1 cellular context compared by ENCODE assay signal in the genomic region with DNA sequence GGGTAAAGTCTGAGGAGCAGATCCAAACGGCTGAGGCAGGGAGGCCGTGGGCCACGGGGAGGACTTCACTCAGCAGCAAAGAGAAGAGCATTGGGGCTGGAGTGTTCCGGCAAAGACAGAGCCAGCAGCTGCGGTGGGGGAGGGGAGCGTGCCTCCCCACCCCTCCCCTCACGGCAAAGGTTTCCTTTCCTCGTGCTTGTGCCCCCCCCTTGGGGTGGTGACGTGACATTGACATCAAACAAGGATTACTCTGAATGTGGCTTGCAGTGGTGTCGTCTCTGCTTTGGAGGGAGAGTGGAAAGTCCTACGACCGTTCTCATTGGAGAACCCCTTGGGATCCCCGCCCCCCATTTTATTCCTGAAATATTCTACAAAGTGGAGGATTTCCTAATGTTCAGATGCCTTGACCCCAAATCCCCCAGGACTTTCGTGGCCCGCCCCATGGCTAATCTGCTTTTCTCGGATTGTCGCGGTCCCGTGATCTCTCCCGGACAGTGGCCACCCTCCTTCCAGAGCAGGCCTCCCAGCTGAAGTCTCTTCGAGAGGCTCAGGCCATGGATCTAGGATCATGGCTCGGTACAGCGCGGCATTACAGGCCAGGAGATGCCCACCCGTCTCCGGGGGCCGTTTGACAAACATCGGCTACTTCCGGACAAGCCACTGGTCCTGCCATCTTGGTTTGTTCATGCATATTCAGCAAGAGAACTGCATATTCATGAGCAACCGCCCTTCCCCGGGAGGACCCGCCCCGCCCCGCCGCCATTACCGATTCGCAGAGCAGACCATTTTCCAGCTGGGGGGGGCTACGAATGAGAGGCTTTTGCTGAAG.
A peak's percentile ranks its signal among the peaks of the same experiment; 100 is the strongest.
TF ChIP-seq lines count a peak whose summit lies in the region.

No MANE protein-coding gene starts in this region.

TF ChIP-seq in K562, 482 proteins besides CTCF, POLR2A, EP300 and RAD21 (continued from another document and continues in another):
- TF ChIP-seq POLR2AphosphoS2 (IDR thresholded peaks at IDR 0.05; ENCODE audit: low read length) (no peak), SRSF3 (IDR thresholded peaks at IDR 0.05; ENCODE audit: insufficient read depth, low read length) (no peak), SMARCA5 (IDR thresholded peaks at IDR 0.05) (no peak), HDAC8 (tag; IDR thresholded peaks at IDR 0.05) (no peak), ZNF431 (CRISPR knock-in tag; IDR thresholded peaks at IDR 0.05) (no peak), TGIF2 (CRISPR knock-in tag; IDR thresholded peaks at IDR 0.05) (no peak), SOX6 (IDR thresholded peaks at IDR 0.05) (peak; percentile 49; the same call in 1 of the 2 replicates), MYC (IDR thresholded peaks at IDR 0.05; ENCODE audit: low read depth, low read length) (peak; percentile 87), MYC (CRISPR knock-in tag; IDR thresholded peaks at IDR 0.05; ENCODE audit: borderline replicate concordance, low read depth) (no peak), ZNF140 (CRISPR knock-in tag; IDR thresholded peaks at IDR 0.05) (no peak), CREB1 (IDR thresholded peaks at IDR 0.05) (peak; percentile 87), CREB1 (CRISPR knock-in tag; IDR thresholded peaks at IDR 0.05) (peak; percentile 89), HDAC2 (IDR thresholded peaks at IDR 0.05) (no peak), RNF2 (IDR thresholded peaks at IDR 0.05) (peak; percentile 71; the same call in 1 of the 2 replicates), ZNF583 (CRISPR knock-in tag; IDR thresholded peaks at IDR 0.05) (no peak), CREBBP (IDR thresholded peaks at IDR 0.05; ENCODE audit: low read depth, low read length) (peak; percentile 49), DACH1 (IDR thresholded peaks at IDR 0.05; ENCODE audit: partially characterized antibody) (peak; percentile 32), FOXP1 (CRISPR knock-in tag; IDR thresholded peaks at IDR 0.05) (no peak), PHF8 (IDR thresholded peaks at IDR 0.05; ENCODE audit: borderline replicate concordance, low read length) (peak; percentile 59; the same call in 1 of the 2 replicates), ZNF23 (CRISPR knock-in tag; IDR thresholded peaks at IDR 0.05) (no peak), MTA2 (IDR thresholded peaks at IDR 0.05; ENCODE audit: low read depth) (no peak), PPARD (CRISPR knock-in tag; IDR thresholded peaks at IDR 0.05) (no peak), BCL6 (CRISPR knock-in tag; IDR thresholded peaks at IDR 0.05) (no peak), NCOA1 (IDR thresholded peaks at IDR 0.05; ENCODE audit: low read depth) (peak; percentile 73; the same call in 1 of the 2 replicates), MTA1 (IDR thresholded peaks at IDR 0.05; ENCODE audit: borderline replicate concordance) (0 out of 2 replicates have a peak, but pooled peaks have one; percentile 43), KHSRP (IDR thresholded peaks at IDR 0.05) (0 out of 2 replicates have a peak, but pooled peaks have one; percentile 58), PURB (CRISPR knock-in tag; IDR thresholded peaks at IDR 0.05; ENCODE audit: low read depth) (no peak), NR2C2 (CRISPR knock-in tag; IDR thresholded peaks at IDR 0.05) (no peak), NR2C2 (tag; IDR thresholded peaks at IDR 0.05) (no peak), ATF7 (IDR thresholded peaks at IDR 0.05) (peak; percentile 34), TEAD1 (CRISPR knock-in tag; IDR thresholded peaks at IDR 0.05) (peak in 1 of 2 experiments; percentile 26; a peak in 1 of 4 replicates), SP1 (CRISPR knock-in tag; IDR thresholded peaks at IDR 0.05) (no peak), RBM17 (IDR thresholded peaks at IDR 0.05; ENCODE audit: borderline replicate concordance, low read depth, low read length) (no peak), ZNF12 (CRISPR knock-in tag; IDR thresholded peaks at IDR 0.05) (0 out of 2 replicates have a peak, but pooled peaks have one; percentile 14), PTTG1 (tag; IDR thresholded peaks at IDR 0.05; ENCODE audit: low read depth) (no peak)
- TF ChIP-seq, protein P1, sequence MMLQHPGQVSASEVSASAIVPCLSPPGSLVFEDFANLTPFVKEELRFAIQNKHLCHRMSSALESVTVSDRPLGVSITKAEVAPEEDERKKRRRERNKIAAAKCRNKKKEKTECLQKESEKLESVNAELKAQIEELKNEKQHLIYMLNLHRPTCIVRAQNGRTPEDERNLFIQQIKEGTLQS (IDR thresholded peaks at IDR 0.05): peak; percentile 11; the same call in 1 of the 2 replicates
- TF ChIP-seq, protein P1 (CRISPR knock-in tag; conservative IDR thresholded peaks at IDR 0.05): no peak
- TF ChIP-seq, protein P2, sequence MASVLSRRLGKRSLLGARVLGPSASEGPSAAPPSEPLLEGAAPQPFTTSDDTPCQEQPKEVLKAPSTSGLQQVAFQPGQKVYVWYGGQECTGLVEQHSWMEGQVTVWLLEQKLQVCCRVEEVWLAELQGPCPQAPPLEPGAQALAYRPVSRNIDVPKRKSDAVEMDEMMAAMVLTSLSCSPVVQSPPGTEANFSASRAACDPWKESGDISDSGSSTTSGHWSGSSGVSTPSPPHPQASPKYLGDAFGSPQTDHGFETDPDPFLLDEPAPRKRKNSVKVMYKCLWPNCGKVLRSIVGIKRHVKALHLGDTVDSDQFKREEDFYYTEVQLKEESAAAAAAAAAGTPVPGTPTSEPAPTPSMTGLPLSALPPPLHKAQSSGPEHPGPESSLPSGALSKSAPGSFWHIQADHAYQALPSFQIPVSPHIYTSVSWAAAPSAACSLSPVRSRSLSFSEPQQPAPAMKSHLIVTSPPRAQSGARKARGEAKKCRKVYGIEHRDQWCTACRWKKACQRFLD (CRISPR knock-in tag; IDR thresholded peaks at IDR 0.05): 0 out of 2 replicates have a peak, but pooled peaks have one; percentile 55
- TF ChIP-seq, protein P3, sequence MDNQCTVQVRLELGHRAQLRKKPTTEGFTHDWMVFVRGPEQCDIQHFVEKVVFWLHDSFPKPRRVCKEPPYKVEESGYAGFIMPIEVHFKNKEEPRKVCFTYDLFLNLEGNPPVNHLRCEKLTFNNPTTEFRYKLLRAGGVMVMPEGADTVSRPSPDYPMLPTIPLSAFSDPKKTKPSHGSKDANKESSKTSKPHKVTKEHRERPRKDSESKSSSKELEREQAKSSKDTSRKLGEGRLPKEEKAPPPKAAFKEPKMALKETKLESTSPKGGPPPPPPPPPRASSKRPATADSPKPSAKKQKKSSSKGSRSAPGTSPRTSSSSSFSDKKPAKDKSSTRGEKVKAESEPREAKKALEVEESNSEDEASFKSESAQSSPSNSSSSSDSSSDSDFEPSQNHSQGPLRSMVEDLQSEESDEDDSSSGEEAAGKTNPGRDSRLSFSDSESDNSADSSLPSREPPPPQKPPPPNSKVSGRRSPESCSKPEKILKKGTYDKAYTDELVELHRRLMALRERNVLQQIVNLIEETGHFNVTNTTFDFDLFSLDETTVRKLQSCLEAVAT (IDR thresholded peaks at IDR 0.05): peak; percentile 30 to 46; a peak in 2 of 4 replicates
- TF ChIP-seq, protein P4, sequence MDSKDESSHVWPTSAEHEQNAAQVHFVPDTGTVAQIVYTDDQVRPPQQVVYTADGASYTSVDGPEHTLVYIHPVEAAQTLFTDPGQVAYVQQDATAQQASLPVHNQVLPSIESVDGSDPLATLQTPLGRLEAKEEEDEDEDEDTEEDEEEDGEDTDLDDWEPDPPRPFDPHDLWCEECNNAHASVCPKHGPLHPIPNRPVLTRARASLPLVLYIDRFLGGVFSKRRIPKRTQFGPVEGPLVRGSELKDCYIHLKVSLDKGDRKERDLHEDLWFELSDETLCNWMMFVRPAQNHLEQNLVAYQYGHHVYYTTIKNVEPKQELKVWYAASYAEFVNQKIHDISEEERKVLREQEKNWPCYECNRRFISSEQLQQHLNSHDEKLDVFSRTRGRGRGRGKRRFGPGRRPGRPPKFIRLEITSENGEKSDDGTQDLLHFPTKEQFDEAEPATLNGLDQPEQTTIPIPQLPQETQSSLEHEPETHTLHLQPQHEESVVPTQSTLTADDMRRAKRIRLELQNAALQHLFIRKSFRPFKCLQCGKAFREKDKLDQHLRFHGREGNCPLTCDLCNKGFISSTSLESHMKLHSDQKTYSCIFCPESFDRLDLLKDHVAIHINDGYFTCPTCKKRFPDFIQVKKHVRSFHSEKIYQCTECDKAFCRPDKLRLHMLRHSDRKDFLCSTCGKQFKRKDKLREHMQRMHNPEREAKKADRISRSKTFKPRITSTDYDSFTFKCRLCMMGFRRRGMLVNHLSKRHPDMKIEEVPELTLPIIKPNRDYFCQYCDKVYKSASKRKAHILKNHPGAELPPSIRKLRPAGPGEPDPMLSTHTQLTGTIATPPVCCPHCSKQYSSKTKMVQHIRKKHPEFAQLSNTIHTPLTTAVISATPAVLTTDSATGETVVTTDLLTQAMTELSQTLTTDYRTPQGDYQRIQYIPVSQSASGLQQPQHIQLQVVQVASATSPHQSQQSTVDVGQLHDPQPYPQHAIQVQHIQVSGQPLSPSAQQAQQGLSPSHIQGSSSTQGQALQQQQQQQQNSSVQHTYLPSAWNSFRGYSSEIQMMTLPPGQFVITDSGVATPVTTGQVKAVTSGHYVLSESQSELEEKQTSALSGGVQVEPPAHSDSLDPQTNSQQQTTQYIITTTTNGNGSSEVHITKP (IDR thresholded peaks at IDR 0.05; ENCODE audit: partially characterized antibody): peak; percentile 77
- TF ChIP-seq, protein P5, sequence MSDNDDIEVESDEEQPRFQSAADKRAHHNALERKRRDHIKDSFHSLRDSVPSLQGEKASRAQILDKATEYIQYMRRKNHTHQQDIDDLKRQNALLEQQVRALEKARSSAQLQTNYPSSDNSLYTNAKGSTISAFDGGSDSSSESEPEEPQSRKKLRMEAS (CRISPR knock-in tag; IDR thresholded peaks at IDR 0.05): peak; percentile 71
- TF ChIP-seq, protein P6, sequence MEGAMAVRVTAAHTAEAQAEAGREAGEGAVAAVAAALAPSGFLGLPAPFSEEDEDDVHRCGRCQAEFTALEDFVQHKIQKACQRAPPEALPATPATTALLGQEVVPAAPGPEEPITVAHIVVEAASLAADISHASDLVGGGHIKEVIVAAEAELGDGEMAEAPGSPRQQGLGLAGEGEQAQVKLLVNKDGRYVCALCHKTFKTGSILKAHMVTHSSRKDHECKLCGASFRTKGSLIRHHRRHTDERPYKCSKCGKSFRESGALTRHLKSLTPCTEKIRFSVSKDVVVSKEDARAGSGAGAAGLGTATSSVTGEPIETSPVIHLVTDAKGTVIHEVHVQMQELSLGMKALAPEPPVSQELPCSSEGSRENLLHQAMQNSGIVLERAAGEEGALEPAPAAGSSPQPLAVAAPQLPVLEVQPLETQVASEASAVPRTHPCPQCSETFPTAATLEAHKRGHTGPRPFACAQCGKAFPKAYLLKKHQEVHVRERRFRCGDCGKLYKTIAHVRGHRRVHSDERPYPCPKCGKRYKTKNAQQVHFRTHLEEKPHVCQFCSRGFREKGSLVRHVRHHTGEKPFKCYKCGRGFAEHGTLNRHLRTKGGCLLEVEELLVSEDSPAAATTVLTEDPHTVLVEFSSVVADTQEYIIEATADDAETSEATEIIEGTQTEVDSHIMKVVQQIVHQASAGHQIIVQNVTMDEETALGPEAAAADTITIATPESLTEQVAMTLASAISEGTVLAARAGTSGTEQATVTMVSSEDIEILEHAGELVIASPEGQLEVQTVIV (CRISPR knock-in tag; IDR thresholded peaks at IDR 0.05; ENCODE audit: borderline replicate concordance): no peak
- TF ChIP-seq, protein P7, sequence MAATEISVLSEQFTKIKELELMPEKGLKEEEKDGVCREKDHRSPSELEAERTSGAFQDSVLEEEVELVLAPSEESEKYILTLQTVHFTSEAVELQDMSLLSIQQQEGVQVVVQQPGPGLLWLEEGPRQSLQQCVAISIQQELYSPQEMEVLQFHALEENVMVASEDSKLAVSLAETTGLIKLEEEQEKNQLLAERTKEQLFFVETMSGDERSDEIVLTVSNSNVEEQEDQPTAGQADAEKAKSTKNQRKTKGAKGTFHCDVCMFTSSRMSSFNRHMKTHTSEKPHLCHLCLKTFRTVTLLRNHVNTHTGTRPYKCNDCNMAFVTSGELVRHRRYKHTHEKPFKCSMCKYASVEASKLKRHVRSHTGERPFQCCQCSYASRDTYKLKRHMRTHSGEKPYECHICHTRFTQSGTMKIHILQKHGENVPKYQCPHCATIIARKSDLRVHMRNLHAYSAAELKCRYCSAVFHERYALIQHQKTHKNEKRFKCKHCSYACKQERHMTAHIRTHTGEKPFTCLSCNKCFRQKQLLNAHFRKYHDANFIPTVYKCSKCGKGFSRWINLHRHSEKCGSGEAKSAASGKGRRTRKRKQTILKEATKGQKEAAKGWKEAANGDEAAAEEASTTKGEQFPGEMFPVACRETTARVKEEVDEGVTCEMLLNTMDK (IDR thresholded peaks at IDR 0.05; ENCODE audit: borderline replicate concordance, insufficient read depth, low read depth, low read length, poor library complexity, severe bottlenecking): no peak
- TF ChIP-seq, protein P8, sequence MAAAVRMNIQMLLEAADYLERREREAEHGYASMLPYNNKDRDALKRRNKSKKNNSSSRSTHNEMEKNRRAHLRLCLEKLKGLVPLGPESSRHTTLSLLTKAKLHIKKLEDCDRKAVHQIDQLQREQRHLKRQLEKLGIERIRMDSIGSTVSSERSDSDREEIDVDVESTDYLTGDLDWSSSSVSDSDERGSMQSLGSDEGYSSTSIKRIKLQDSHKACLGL (CRISPR knock-in tag; IDR thresholded peaks at IDR 0.05; ENCODE audit: borderline replicate concordance, poor library complexity, severe bottlenecking): no peak
- TF ChIP-seq, protein P9, sequence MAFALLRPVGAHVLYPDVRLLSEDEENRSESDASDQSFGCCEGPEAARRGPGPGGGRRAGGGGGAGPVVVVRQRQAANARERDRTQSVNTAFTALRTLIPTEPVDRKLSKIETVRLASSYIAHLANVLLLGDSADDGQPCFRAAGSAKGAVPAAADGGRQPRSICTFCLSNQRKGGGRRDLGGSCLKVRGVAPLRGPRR (CRISPR knock-in tag; IDR thresholded peaks at IDR 0.05): no peak
- TF ChIP-seq, protein P10, sequence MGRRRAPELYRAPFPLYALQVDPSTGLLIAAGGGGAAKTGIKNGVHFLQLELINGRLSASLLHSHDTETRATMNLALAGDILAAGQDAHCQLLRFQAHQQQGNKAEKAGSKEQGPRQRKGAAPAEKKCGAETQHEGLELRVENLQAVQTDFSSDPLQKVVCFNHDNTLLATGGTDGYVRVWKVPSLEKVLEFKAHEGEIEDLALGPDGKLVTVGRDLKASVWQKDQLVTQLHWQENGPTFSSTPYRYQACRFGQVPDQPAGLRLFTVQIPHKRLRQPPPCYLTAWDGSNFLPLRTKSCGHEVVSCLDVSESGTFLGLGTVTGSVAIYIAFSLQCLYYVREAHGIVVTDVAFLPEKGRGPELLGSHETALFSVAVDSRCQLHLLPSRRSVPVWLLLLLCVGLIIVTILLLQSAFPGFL (CRISPR knock-in tag; IDR thresholded peaks at IDR 0.05): no peak
- TF ChIP-seq, protein P11, sequence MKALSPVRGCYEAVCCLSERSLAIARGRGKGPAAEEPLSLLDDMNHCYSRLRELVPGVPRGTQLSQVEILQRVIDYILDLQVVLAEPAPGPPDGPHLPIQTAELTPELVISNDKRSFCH (CRISPR knock-in tag; IDR thresholded peaks at IDR 0.05): no peak
- TF ChIP-seq, protein P11 (tag; IDR thresholded peaks at IDR 0.05): peak; percentile 74; the same call in 1 of the 2 replicates
